In the genomic region with DNA sequence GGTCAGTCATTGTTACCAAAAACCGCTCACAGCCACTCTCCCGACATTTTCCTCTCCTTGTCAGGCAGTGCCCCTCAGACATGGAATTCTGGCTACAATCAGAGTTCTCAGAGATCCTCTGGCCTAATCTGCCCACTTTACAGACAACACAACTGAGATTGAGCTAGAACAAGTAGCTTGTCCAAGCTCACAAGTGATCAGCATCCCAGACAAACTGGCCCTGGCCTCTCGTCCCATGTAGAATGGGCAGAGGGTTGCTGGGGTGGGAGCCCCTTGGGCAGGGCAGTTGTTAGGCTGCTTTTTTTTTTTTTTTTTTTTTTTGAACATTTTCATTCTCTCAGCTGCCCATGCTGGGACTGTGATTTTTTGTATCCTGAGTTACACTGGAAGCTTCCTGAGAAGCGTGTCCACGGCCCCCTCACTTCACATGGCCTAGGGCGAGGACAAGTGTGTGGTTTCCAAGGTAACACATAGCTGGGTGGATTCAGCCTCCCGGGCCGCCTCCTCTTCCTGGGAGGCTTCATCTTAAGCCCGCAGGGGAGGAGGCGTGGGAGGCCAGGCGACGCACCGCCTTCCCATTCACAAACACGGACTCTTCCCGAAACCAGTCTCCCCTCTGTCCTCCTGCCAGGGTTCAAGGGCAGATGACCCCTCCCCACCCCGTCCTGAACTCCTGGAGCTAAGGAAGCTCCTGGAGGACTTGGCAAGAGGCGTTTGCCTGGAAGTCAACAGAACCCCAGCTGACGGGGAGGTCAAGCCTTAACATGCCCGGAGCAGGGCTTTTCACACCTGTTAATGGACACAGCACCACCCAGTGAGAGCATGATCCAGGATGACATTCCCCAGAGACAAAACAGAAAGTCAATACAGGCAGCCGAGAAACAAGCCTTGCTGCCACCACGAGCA, we compare ENCODE assay signal across 9 cellular contexts. TPM values are rescaled to one million over a fixed set of nuclear protein-coding genes. Genes with fewer than 3 reads are reported as not detected.
DNase-seq lines count a peak whose midpoint lies in the region; ATAC-seq and TF ChIP-seq lines count a peak whose summit lies in the region.
"Had no signal": no experiment of that assay in that cellular context is flagged by ENCODE, and none has a peak within 500 bp of the region (broad histone marks: within the 10 kb centered on the region; RNA-seq: fewer than 3 reads in every experiment).

No MANE protein-coding gene starts in this region.

- H3K9me3 Mint-ChIP-seq in nephron progenitor cell: no peaks in the 10 kb centered on the region
- H3K9me3 Mint-ChIP-seq: memory B cell had no signal

- H3K27ac Mint-ChIP-seq in nephron progenitor cell: no peak overlapping the region
- H3K27ac Mint-ChIP-seq: memory B cell had no signal

- intact Hi-C loops in vagina (cut with DNase I): loop anchor here (5.0 kb wide), 1 partner anchor 329 kb away; the partner anchor contains the start of gene DPM3

- H3K27ac ChIP-seq in vagina: no peak overlapping the region

- DNase-seq in EH (ENCODE audit: low read depth) (peak; percentile 65), NCI-H226 (peak; percentile 78), epithelial cell of esophagus (ENCODE audit: low read depth) (peak; percentile 84), nephron progenitor cell (peak; percentile 42), vagina (ENCODE audit: extremely low spot score in 2 of 2) (no peak), GM10248 (ENCODE audit: extremely low spot score) (no peak)

- peaks cover 4% of the 10 kb centered on the region for H3K27me3 Mint-ChIP-seq in nephron progenitor cell (ENCODE audit: low read depth, poor library complexity)

- peaks cover 80% of the 10 kb centered on the region for H3K4me1 Mint-ChIP-seq in nephron progenitor cell

- no peaks in the 10 kb centered on the region for H3K36me3 Mint-ChIP-seq in nephron progenitor cell (ENCODE audit: low read depth)
- H3K36me3 Mint-ChIP-seq: memory B cell had no signal

- TF ChIP-seq POLR2A in vagina (IDR thresholded peaks at IDR 0.05): no peak

- H3K4me3 Mint-ChIP-seq in nephron progenitor cell: no peak overlapping the region
- H3K4me3 Mint-ChIP-seq: memory B cell had no signal

- POLR2A ChIA-PET in GM10248 (lab: Yijun Ruan, JAX): no interaction called here

- H3K36me3 ChIP-seq in vagina: no peaks in the 10 kb centered on the region

- H3K27me3 ChIP-seq in vagina: no peaks in the 10 kb centered on the region

- no peaks in the 10 kb centered on the region for H3K9me3 ChIP-seq in vagina

- TF ChIP-seq CTCF in epithelial cell of esophagus (IDR thresholded peaks at IDR 0.05; ENCODE audit: insufficient read depth, low read depth, low read length, missing control alignments) (no peak), nephron progenitor cell (IDR thresholded peaks at IDR 0.05) (no peak), vagina (IDR thresholded peaks at IDR 0.05) (no peak), GM10248 (IDR thresholded peaks at IDR 0.05; ENCODE audit: control extremely low read depth, extremely low read depth, low read depth, missing control alignments) (no peak)

- CTCF ChIA-PET in GM10248 (lab: Yijun Ruan, JAX): interaction anchor here (1.2 to 1.4 kb wide), 4 partner anchors 11 to 144 kb away, joined by 3 to 6 read pairs (median 4); no protein-coding TSS in a partner anchor

- H3K4me1 ChIP-seq in vagina: peaks cover 12% of the 10 kb centered on the region

- ATAC-seq in HG03108 (IDR thresholded peaks at IDR 0.05; ENCODE audit: unreplicated experiment) (no peak), HG03469 (IDR thresholded peaks at IDR 0.05; ENCODE audit: unreplicated experiment) (no peak)

- no peak overlapping the region for H3K4me3 ChIP-seq in epithelial cell of esophagus (ENCODE audit: low read length)
- no peak overlapping the region for H3K4me3 ChIP-seq in vagina

RNA-seq across cellular contexts. Expression of gene KCNN3, which starts 56.9 kb away (rescaled TPM):
- 7.4 TPM for total RNA-seq in vagina

Comparison
In these comparisons a context has a peak if more than half of its experiments do, and no peak if none do; other contexts are left out.
1. DNase-seq: peak in EH (single experiment), NCI-H226 (single experiment), epithelial cell of esophagus (single experiment) and nephron progenitor cell (single experiment); none in vagina (0 of 2) and GM10248 (single experiment).